Comparison of ENCODE assay signal across 8 cellular contexts in the genomic region with DNA sequence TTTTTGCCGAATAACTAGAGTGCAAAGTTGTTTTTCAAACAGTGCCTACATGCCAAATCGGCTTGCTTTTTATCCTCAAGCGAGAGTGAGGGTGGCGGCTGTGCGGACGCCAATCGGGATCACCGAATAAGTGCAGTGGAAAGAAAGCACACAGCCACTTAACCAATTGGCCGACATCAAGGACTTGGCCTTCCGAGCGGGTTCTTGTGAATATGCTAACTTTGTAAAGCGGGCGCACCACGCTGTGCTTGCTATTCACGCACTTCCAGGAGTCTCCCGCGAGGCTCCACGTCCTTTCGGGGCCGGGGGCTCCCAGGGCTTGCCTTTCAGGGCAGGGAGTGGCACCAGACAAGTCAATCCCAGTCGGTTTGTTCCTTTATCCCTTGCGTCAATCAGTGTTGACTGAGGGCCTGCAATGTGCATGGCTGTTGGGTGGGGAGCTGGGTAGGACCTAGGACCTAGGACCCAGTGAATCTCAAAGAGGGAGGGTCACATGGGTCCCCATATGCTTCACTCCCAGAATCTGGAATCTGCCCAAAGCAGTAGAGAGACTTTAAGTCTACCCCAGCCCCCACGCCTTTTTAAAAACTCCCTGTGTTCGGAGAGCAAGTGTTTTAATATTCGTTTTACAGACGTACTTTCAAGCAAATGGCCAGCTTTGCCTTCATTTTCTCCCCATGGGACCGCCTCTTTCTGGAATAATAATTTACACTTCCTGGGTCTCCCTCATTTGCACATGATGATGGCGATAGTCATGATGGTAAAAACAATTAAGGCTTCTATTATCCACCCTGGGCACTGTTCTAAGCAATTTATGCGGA. TPM values are rescaled to one million over a fixed set of nuclear protein-coding genes. Genes with fewer than 3 reads are reported as not detected.
DNase-seq lines count a peak whose midpoint lies in the region; ATAC-seq and TF ChIP-seq lines count a peak whose summit lies in the region.

No MANE protein-coding gene starts in this region.

- TF ChIP-seq CTCF in WERI-Rb-1 (IDR thresholded peaks at IDR 0.05; ENCODE audit: low read depth, low read length) (no peak), foreskin keratinocyte (conservative IDR thresholded peaks at IDR 0.05) (no peak), osteoblast (IDR thresholded peaks at IDR 0.05; ENCODE audit: extremely low read depth, low read depth, low read length) (no peak)

- peak overlapping the region; percentile 98 for H2AFZ ChIP-seq in osteoblast (ENCODE audit: low read length)

- H3K9me3 ChIP-seq in WERI-Rb-1 (ENCODE audit: severe bottlenecking): no peaks in the 10 kb centered on the region
- no peaks in the 10 kb centered on the region for H3K9me3 ChIP-seq in osteoblast (ENCODE audit: low read depth, low read length)

- H4K20me1 ChIP-seq in osteoblast (ENCODE audit: insufficient read depth, low read length): no peaks in the 10 kb centered on the region

- H3K4me1 ChIP-seq in foreskin keratinocyte (peaks cover 5% of the 10 kb centered on the region), osteoblast (ENCODE audit: insufficient read depth, low read length) (peaks cover 11% of the 10 kb centered on the region)

- H3K27me3 ChIP-seq in WERI-Rb-1 (ENCODE audit: insufficient read depth, low read depth, severe bottlenecking) (peaks cover 10% of the 10 kb centered on the region), foreskin keratinocyte (no peaks in the 10 kb centered on the region), osteoblast (ENCODE audit: insufficient read depth, low read length) (no peaks in the 10 kb centered on the region)

- DNase-seq in DMS 273 (lab: John Stamatoyannopoulos, UW; ENCODE audit: unreplicated experiment) (peak; percentile 71), DMS 273 treated with DMSO at 0.1 percent for 48 hours (lab: John Stamatoyannopoulos, UW) (no peak), WERI-Rb-1 (no peak), foreskin keratinocyte (no peak), osteoblast (ENCODE audit: insufficient read length, low spot score, missing footprints) (peak; percentile 66), cortex of kidney (lab: John Stamatoyannopoulos, UW) (no peak), COLO829 (ENCODE audit: low spot score) (no peak)
- no peak for DNase-seq in activated CD4-positive, CD25-positive, alpha-beta regulatory T cell treated with anti-CD3 and anti-CD28 coated beads, Interleukin-2, amount 50 U/mL, for 72 hours

- H3K4me2 ChIP-seq in osteoblast (ENCODE audit: insufficient read depth, low read length): peak overlapping the region; percentile 95

- ATAC-seq in foreskin keratinocyte: no peak

- no peak overlapping the region for H3K27ac ChIP-seq in WERI-Rb-1
- H3K27ac ChIP-seq in foreskin keratinocyte: peak overlapping the region; percentile 76
- H3K27ac ChIP-seq in osteoblast (ENCODE audit: low read depth, low read length): peak overlapping the region; percentile 43

- H3K4me3 ChIP-seq in WERI-Rb-1 (ENCODE audit: low read depth, low read length): peak overlapping the region; percentile 69
- peak overlapping the region; percentile 77 for H3K4me3 ChIP-seq in osteoblast (ENCODE audit: insufficient read depth, low read length)

- H3K79me2 ChIP-seq in osteoblast (ENCODE audit: insufficient read depth, low read length): no peaks in the 10 kb centered on the region

- H3K36me3 ChIP-seq in WERI-Rb-1: no peaks in the 10 kb centered on the region
- no peaks in the 10 kb centered on the region for H3K36me3 ChIP-seq in osteoblast (ENCODE audit: insufficient read depth, low read length)

RNA-seq across cellular contexts. Expression of gene GCNT4, which starts 2.0 kb away (rescaled TPM):
- total RNA-seq in foreskin keratinocyte: 2.0 and 2.3 TPM in 2 replicates
- polyA plus RNA-seq in foreskin keratinocyte: 0.57 and 0.70 TPM in 2 replicates
- 2.5 and 2.7 TPM in 2 replicates for total RNA-seq in osteoblast

Comparison
In these comparisons a context has a peak if more than half of its experiments do, and no peak if none do; other contexts are left out.
1. DNase-seq: peak in DMS 273 (single experiment) and osteoblast (single experiment); none in DMS 273 treated with DMSO at 0.1 percent for 48 hours (single experiment), WERI-Rb-1 (single experiment), foreskin keratinocyte (0 of 2), activated CD4-positive, CD25-positive, alpha-beta regulatory T cell treated with anti-CD3 and anti-CD28 coated beads, Interleukin-2, amount 50 U/mL, for 72 hours (single experiment), cortex of kidney (single experiment) and COLO829 (single experiment).